Comparison of ENCODE assay signal across 21 cellular contexts in genomic region chr2:227510620-227510958, GRCh38. TPM values are rescaled to one million over a fixed set of nuclear protein-coding genes. Genes with fewer than 3 reads are reported as not detected.
DNase-seq lines count a peak whose midpoint lies in the region; ATAC-seq and TF ChIP-seq lines count a peak whose summit lies in the region.
"Had no signal": no experiment of that assay in that cellular context is flagged by ENCODE, and none has a peak within 500 bp of the region (broad histone marks: within the 10 kb centered on the region; RNA-seq: fewer than 3 reads in every experiment).

No MANE protein-coding gene starts in this region.

- RAD21 ChIA-PET in HCT116 (lab: Charles Lee; ENCODE audit: low non-redundant PET in 1 of 2, low total read pairs in 2 of 2, uncharacterized antibody in 2 of 2, unreplicated experiment in 2 of 2), result no interaction called here

- no peaks in the 10 kb centered on the region for H3K9me3 Mint-ChIP-seq in activated naive CD8-positive, alpha-beta T cell treated with anti-CD3 and anti-CD28 coated beads for 36 hours
- H3K9me3 Mint-ChIP-seq: activated CD4-positive, alpha-beta T cell treated with anti-CD3 and anti-CD28 coated beads, Interleukin-2, amount 10 ng/mL, durations not matched to agents 24 days and 14 days; stimulated activated naive CD8-positive, alpha-beta T cell treated with anti-CD3 and anti-CD28 coated beads, Interleukin-15, amount 100 ng/mL, for 72 hours had no signal

- TF ChIP-seq POLR2A in HCT116 (IDR thresholded peaks at IDR 0.05; ENCODE audit: borderline replicate concordance, extremely low read depth, insufficient read depth, insufficient read length), result no peak
- TF ChIP-seq POLR2A in spleen (IDR thresholded peaks at IDR 0.05), result no peak

- no peak overlapping the region for H3K4me3 Mint-ChIP-seq in activated naive CD8-positive, alpha-beta T cell treated with anti-CD3 and anti-CD28 coated beads for 36 hours
- H3K4me3 Mint-ChIP-seq: activated CD4-positive, alpha-beta T cell treated with anti-CD3 and anti-CD28 coated beads, Interleukin-2, amount 10 ng/mL, durations not matched to agents 24 days and 14 days; stimulated activated naive CD8-positive, alpha-beta T cell treated with anti-CD3 and anti-CD28 coated beads, Interleukin-15, amount 100 ng/mL, for 72 hours had no signal

- H3K9me2 ChIP-seq in HCT116 (ENCODE audit: insufficient read depth), result no peaks in the 10 kb centered on the region

- intact Hi-C loops in HCT116 (cut with micrococcal nuclease) (no loop called here), left lung (cut with DNase I) (no loop called here), spleen (cut with DNase I; ENCODE audit: low total_unique reads) (no loop called here)

- peaks cover 5% of the 10 kb centered on the region; the same call in 1 of the 2 replicates for H4K20me1 ChIP-seq in HCT116 (ENCODE audit: insufficient read depth)

- ATAC-seq in HCT116 (no peak), left lung (no peak), GM18873 (IDR thresholded peaks at IDR 0.05; ENCODE audit: low FRiP score, unreplicated experiment) (no peak)
- ATAC-seq: body of pancreas, gastrocnemius medialis, right cardiac atrium had no signal

- DNase-seq in HCT116 (ENCODE audit: low read depth, low spot score) (no peak), left lung (no peak), HuH-7 (ENCODE audit: low spot score) (no peak), C1 segment of cervical spinal cord (lab: John Stamatoyannopoulos, UW) (no peak), spleen (no peak)
- DNase-seq in activated naive CD8-positive, alpha-beta T cell treated with anti-CD3 and anti-CD28 coated beads for 36 hours, result no peak
- DNase-seq: activated CD4-positive, alpha-beta T cell treated with anti-CD3 and anti-CD28 coated beads, Interleukin-2, amount 10 ng/mL, durations not matched to agents 24 days and 14 days; activated CD8-positive, alpha-beta memory T cell treated with anti-CD3 and anti-CD28 coated beads, Interleukin-2, amount 50 U/mL, for 48 hours; activated naive CD4-positive, alpha-beta T cell treated with anti-CD3 and anti-CD28 coated beads, Interleukin-2, amount 50 U/mL, for 16 hours; AML-193; body of pancreas; colonic mucosa; gastrocnemius medialis; GF-D8; left ventricle myocardium inferior; NCI-H1436 treated with DMSO at 0.1 percent for 48 hours; NCI-H82; right cardiac atrium; stimulated activated naive CD8-positive, alpha-beta T cell treated with anti-CD3 and anti-CD28 coated beads, Interleukin-15, amount 100 ng/mL, for 72 hours had no signal

- peak overlapping the region; percentile 3 for H3K27ac Mint-ChIP-seq in activated naive CD8-positive, alpha-beta T cell treated with anti-CD3 and anti-CD28 coated beads for 36 hours
- H3K27ac Mint-ChIP-seq: activated CD4-positive, alpha-beta T cell treated with anti-CD3 and anti-CD28 coated beads, Interleukin-2, amount 10 ng/mL, durations not matched to agents 24 days and 14 days; stimulated activated naive CD8-positive, alpha-beta T cell treated with anti-CD3 and anti-CD28 coated beads, Interleukin-15, amount 100 ng/mL, for 72 hours had no signal

- TF ChIP-seq CTCF in HCT116 (IDR thresholded peaks at IDR 0.05 in 2 of 3, conservative IDR thresholded peaks at IDR 0.05 in 1 of 3; ENCODE audit: borderline replicate concordance in 1 of 3, insufficient read depth in 1 of 3, low read depth in 2 of 3, low read length in 2 of 3) (no peak), left lung (IDR thresholded peaks at IDR 0.05) (no peak), spleen (IDR thresholded peaks at IDR 0.05 in 8 of 11, conservative IDR thresholded peaks at IDR 0.05 in 3 of 11) (no peak)

- no peaks in the 10 kb centered on the region for H3K27me3 Mint-ChIP-seq in activated naive CD8-positive, alpha-beta T cell treated with anti-CD3 and anti-CD28 coated beads for 36 hours
- H3K27me3 Mint-ChIP-seq: activated CD4-positive, alpha-beta T cell treated with anti-CD3 and anti-CD28 coated beads, Interleukin-2, amount 10 ng/mL, durations not matched to agents 24 days and 14 days; stimulated activated naive CD8-positive, alpha-beta T cell treated with anti-CD3 and anti-CD28 coated beads, Interleukin-15, amount 100 ng/mL, for 72 hours had no signal

- H3K9ac ChIP-seq in HCT116 (ENCODE audit: low read length), result no peak overlapping the region

- peaks cover 74% of the 10 kb centered on the region for H3K4me1 Mint-ChIP-seq in activated naive CD8-positive, alpha-beta T cell treated with anti-CD3 and anti-CD28 coated beads for 36 hours

- 83 to 96% (median 88%) methylated on average over 2 of the region's 2 CpGs for WGBS in spleen, 5 donors

- H3K36me3 Mint-ChIP-seq in activated naive CD8-positive, alpha-beta T cell treated with anti-CD3 and anti-CD28 coated beads for 36 hours, result peaks cover 21% of the 10 kb centered on the region

- TF ChIP-seq RAD21 in HCT116 (IDR thresholded peaks at IDR 0.05; ENCODE audit: low read depth), result no peak

- peak overlapping the region; percentile 34; the same call in 1 of the 2 replicates for H3K4me2 ChIP-seq in HCT116 (ENCODE audit: low read length)

- 0 out of 2 replicates have a peak overlapping the region, but pooled peaks have one; percentile 10 for H3K27ac ChIP-seq in ACC112 (ENCODE audit: low read depth, low read length)
- H3K27ac ChIP-seq in HCT116 (ENCODE audit: low read depth, low read length), result no peak overlapping the region
- H3K27ac ChIP-seq in left lung, result peak overlapping the region; percentile 7 to 33
- no peak overlapping the region for H3K27ac ChIP-seq in spleen
- H3K27ac ChIP-seq: body of pancreas, colonic mucosa, gastrocnemius medialis, left ventricle myocardium inferior had no signal

- no TSS peak for BruUV-seq in HCT116 (replicated peaks; lab: Mats Ljungman, UMichigan)

- POLR2A ChIA-PET in HCT116 (lab: Charles Lee), result no interaction called here

- no peaks in the 10 kb centered on the region for H3K27me3 ChIP-seq in ACC112 (ENCODE audit: insufficient read depth, low read length)
- no peaks in the 10 kb centered on the region for H3K27me3 ChIP-seq in HCT116 (ENCODE audit: insufficient read depth, low read length)
- no peaks in the 10 kb centered on the region for H3K27me3 ChIP-seq in left lung
- H3K27me3 ChIP-seq in spleen (replicated peaks in 1 of 7), result no peaks in the 10 kb centered on the region
- H3K27me3 ChIP-seq: body of pancreas, colonic mucosa, gastrocnemius medialis had no signal

- CTCF ChIA-PET in HCT116 (lab: Charles Lee), result no interaction called here

- H3K4me3 ChIP-seq in ACC112 (ENCODE audit: low read depth, low read length), result no peak overlapping the region
- no peak overlapping the region for H3K4me3 ChIP-seq in HCT116 (replicated peaks in 1 of 2; ENCODE audit: low read depth in 1 of 2, low read length in 2 of 2)
- no peak overlapping the region for H3K4me3 ChIP-seq in left lung
- H3K4me3 ChIP-seq in spleen, result no peak overlapping the region
- H3K4me3 ChIP-seq: body of pancreas, colonic mucosa, gastrocnemius medialis, left ventricle myocardium inferior had no signal

- H3K9me3 ChIP-seq in HCT116 (ENCODE audit: control insufficient read depth in 1 of 2, insufficient read depth in 1 of 2, low read depth in 1 of 2, low read length in 2 of 2), result no peaks in the 10 kb centered on the region
- H3K9me3 ChIP-seq in left lung, result no peaks in the 10 kb centered on the region
- no peaks in the 10 kb centered on the region for H3K9me3 ChIP-seq in spleen
- H3K9me3 ChIP-seq: body of pancreas, colonic mucosa, gastrocnemius medialis, left ventricle myocardium inferior had no signal

- H2AFZ ChIP-seq in ACC112 (ENCODE audit: low read length, unreplicated experiment), result no peak overlapping the region
- no peak overlapping the region for H2AFZ ChIP-seq in HCT116 (ENCODE audit: low read depth, low read length, poor library complexity, severe bottlenecking)

- H3K36me3 ChIP-seq in ACC112 (ENCODE audit: insufficient read depth, low read length), result no peaks in the 10 kb centered on the region
- H3K36me3 ChIP-seq in HCT116 (ENCODE audit: control insufficient read depth in 1 of 2, insufficient read depth in 2 of 2, low read length in 2 of 2), result no peaks in the 10 kb centered on the region
- no peaks in the 10 kb centered on the region for H3K36me3 ChIP-seq in left lung
- peaks cover 0 to 8% (median 0%) of the 10 kb centered on the region in 6 donors for H3K36me3 ChIP-seq in spleen
- H3K36me3 ChIP-seq: colonic mucosa, gastrocnemius medialis, left ventricle myocardium inferior had no signal

- peaks cover 46% of the 10 kb centered on the region for H3K4me1 ChIP-seq in ACC112 (ENCODE audit: control insufficient read depth, insufficient read depth, low read length, unreplicated experiment)
- peaks cover 41 to 44% of the 10 kb centered on the region in 2 experiments for H3K4me1 ChIP-seq in HCT116 (ENCODE audit: control insufficient read depth in 1 of 2, insufficient read depth in 2 of 2, low read length in 2 of 2)
- H3K4me1 ChIP-seq in left lung, result peaks cover 0 to 94% of the 10 kb centered on the region in 2 donors
- H3K4me1 ChIP-seq in spleen, result peaks cover 2 to 100% (median 76%) of the 10 kb centered on the region in 6 donors

- peaks cover 92% of the 10 kb centered on the region for H3K79me2 ChIP-seq in ACC112 (ENCODE audit: control insufficient read depth, insufficient read depth, low read length, unreplicated experiment)
- H3K79me2 ChIP-seq in HCT116 (ENCODE audit: insufficient read depth, low read length), result peaks cover 99% of the 10 kb centered on the region

TF ChIP-seq in HCT116, 20 proteins besides CTCF, POLR2A, EP300 and RAD21 (continues in another document):
- no peak for TF ChIP-seq TCF7L2 (IDR thresholded peaks at IDR 0.05; ENCODE audit: borderline replicate concordance, extremely low read depth, insufficient read depth, insufficient read length)
- no peak for TF ChIP-seq ZBTB33 (IDR thresholded peaks at IDR 0.05; ENCODE audit: extremely low read depth, insufficient replicate concordance, low read length)
- TF ChIP-seq ELF1 (IDR thresholded peaks at IDR 0.05; ENCODE audit: borderline replicate concordance, low read depth), result no peak

RNA-seq across cellular contexts. Expression of gene AGFG1, which starts 38.6 kb away (rescaled TPM):
- total RNA-seq in HCT116 (2021; ENCODE audit: unreplicated experiment) (72.5 TPM), left lung (100 to 1,000 TPM in 1 of 2 donors, 10 to 100 TPM in 1; 69.8 to 118 TPM), spleen (100 to 1,000 TPM in 2 of 7 donors, 10 to 100 TPM in 5; 52.5 to 111 (median 87.9) TPM)
- 46.9 and 54.3 TPM in 2 replicates for polyA plus RNA-seq in HCT116 (2012)
- total RNA-seq in activated naive CD8-positive, alpha-beta T cell treated with anti-CD3 and anti-CD28 coated beads for 36 hours, result 100 to 1,000 TPM; 151 to 162 TPM
- polyA plus RNA-seq in spleen, result 10 to 100 TPM; 23.6 to 35.4 (median 26.5) TPM

Comparison
In these comparisons a context has a peak if more than half of its experiments do, and no peak if none do; other contexts are left out.
1. H3K27ac ChIP-seq: peak in ACC112 (single experiment) and left lung (2 of 2); none in HCT116 (single experiment) and spleen (0 of 8).